Comparison of ENCODE assay signal across 1 cellular context in the genomic region with DNA sequence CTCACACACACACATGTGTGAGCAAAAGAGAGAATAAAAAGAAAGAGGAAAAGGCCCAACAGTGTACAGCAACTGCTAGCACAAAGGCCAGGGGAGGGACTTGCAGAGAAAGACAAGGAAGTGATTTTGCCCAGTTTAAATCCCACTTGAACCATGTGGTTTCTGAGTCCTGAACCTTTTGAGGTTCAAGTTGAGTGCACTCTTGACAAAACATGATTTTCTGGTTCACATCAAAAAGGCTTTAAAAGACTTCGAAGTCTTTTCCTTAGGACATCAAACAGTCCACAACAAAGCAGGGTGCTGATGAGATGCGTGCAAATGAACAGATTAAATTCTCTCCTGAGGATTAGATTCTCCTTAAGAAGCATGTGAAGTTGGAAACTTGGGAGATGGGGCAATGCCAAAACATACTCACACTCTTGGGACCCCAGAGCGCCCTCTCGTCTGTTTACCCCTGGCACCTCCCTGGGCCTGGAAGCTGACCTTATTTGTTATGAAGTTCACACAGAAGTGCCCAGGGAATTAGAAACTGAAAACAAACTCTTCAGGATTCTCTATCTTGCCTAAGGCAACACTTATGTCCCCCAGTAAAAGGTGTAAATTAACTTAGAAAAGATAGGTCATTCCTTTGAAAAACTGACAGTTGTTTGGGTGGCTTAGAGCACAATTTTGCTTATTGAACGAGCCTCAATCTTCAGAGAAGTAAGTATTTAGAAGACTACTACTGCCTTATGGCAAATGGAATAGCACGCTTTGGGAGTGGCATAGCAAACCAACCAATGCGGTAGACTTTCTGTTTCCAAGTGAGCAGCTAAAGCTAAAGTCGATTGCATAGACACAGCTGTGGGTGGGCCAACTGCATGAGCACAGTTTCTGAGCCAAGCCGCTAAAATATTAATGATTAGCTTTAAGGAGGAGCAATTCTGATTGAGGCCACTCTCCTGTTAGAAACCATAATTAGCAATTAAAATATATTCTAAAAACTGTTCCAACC.
TF ChIP-seq lines count a peak whose summit lies in the region.

No MANE protein-coding gene starts in this region.

TF ChIP-seq in SK-N-SH, 30 proteins besides CTCF, POLR2A, EP300 and RAD21 (continued from another document):
- TF ChIP-seq, protein P1, sequence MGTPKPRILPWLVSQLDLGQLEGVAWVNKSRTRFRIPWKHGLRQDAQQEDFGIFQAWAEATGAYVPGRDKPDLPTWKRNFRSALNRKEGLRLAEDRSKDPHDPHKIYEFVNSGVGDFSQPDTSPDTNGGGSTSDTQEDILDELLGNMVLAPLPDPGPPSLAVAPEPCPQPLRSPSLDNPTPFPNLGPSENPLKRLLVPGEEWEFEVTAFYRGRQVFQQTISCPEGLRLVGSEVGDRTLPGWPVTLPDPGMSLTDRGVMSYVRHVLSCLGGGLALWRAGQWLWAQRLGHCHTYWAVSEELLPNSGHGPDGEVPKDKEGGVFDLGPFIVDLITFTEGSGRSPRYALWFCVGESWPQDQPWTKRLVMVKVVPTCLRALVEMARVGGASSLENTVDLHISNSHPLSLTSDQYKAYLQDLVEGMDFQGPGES (IDR thresholded peaks at IDR 0.05; ENCODE audit: low read depth, low read length): no peak
- no peak for TF ChIP-seq JUND (IDR thresholded peaks at IDR 0.05)
